ENCODE assay signal across 8 cellular contexts in the genomic region with DNA sequence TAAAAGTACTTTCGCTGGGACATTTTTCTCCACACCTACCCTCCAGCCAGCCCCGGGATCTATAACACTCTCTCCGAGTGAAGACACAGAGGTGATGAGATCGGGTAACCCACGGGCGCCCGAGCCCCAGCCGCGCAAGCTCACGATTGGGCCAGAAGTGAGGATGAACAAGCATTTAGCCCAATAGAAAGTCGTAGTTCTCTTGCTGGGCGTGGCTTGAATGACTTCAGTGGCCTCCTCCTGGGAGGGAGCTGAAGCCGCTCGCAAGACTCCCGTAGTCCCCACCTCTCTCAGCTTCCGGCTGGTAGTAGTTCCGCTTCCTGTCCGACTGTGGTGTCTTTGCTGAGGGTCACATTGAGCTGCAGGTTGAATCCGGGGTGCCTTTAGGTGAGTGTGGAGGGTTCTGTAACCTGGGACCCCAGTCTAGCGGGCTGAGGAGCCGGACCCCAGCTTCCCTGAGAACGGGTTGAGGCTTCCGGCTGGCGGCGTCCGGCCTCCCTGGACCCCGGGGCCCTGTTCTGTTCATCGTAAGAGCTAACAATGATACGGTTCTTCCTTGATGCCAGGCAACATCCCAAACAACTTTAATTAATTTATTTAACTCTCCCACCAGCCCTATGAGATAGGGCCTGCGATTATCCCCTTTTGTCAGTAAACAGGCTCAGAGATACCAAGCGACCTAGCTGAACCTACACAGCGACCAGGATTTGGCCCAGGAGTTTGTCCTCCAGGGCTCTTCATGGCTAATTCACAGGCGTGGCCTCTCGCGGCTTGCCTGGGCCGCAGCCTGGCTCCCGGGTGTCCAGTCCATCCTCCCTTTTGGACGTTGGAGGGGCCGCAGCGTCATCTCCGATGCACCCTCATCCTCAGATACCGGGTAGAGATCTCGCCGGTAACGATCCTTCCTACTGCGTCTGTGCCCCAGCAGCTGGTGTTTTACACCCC. TPM values are rescaled to one million over a fixed set of nuclear protein-coding genes. Genes with fewer than 3 reads are reported as not detected.
DNase-seq lines count a peak whose midpoint lies in the region; ATAC-seq and TF ChIP-seq lines count a peak whose summit lies in the region.

A gene with protein sequence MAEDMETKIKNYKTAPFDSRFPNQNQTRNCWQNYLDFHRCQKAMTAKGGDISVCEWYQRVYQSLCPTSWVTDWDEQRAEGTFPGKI (plus strand): TSS at position 307 of the 945 bp plus-strand sequence. CDS start 2,921 bp downstream, outside the sequence.

- DNase-seq in GM12865 (ENCODE audit: low read depth) (peak; percentile 98), NCI-H1436 treated with DMSO at 0.1 percent for 48 hours (lab: John Stamatoyannopoulos, UW) (peak; percentile 96), T-cell (peak; percentile 74 to 97 (median 92)), cardiac septum (ENCODE audit: low spot score) (peak; percentile 97), pons (ENCODE audit: low spot score) (peak; percentile 99), type B pancreatic cell (ENCODE audit: extremely low spot score, unreplicated experiment) (peak; percentile 88)

- H3K4me1 Mint-ChIP-seq in T-cell (peaks cover 45 to 58% (median 51%) of the 10 kb centered on the region in 3 donors), type B pancreatic cell (ENCODE audit: unreplicated experiment) (peaks cover 16% of the 10 kb centered on the region)

- intact Hi-C loops in cardiac septum (cut with DNase I) = no loop called here

- no peaks in the 10 kb centered on the region for H3K27me3 Mint-ChIP-seq in T-cell
- H3K27me3 Mint-ChIP-seq in type B pancreatic cell = no peaks in the 10 kb centered on the region

- CTCF ChIA-PET in T-cell (lab: Charles Lee) = interaction anchor here in 1 of 2 donors (0.5 to 1.9 kb wide), 5 partner anchors 36 to 507 kb away, joined by 3 to 7 read pairs (median 4); a partner anchor contains a TSS

- H3K4me3 ChIP-seq in GM12865 (ENCODE audit: low read depth, low read length) = peak within 1 kb of the TSS; percentile 71

- H3K27ac ChIP-seq in adipose tissue (ENCODE audit: low read depth, low read length) = no peak within 1 kb of the TSS

- H3K4me3 Mint-ChIP-seq in T-cell = peak within 1 kb of the TSS; percentile 95 to 99 (median 96)
- H3K4me3 Mint-ChIP-seq in type B pancreatic cell = peak within 1 kb of the TSS; percentile 96

- ATAC-seq in HG02840 (IDR thresholded peaks at IDR 0.05; ENCODE audit: low FRiP score, unreplicated experiment) (peak; percentile 51), T-cell (replicated peaks in 1 of 4) (peak; percentile 70 to 73 (median 72))

- POLR2A ChIA-PET in T-cell (lab: Charles Lee) = interaction anchor here (0.5 to 1.4 kb wide), 7 partner anchors 21 to 241 kb away, joined by 3 to 15 read pairs (median 4); a partner anchor contains a TSS

- peaks cover 6% of the 10 kb centered on the region for H3K36me3 Mint-ChIP-seq in T-cell
- H3K36me3 Mint-ChIP-seq in type B pancreatic cell = no peaks in the 10 kb centered on the region

- H3K27ac Mint-ChIP-seq in T-cell (peak within 1 kb of the TSS; percentile 87 to 95), type B pancreatic cell (peak within 1 kb of the TSS; percentile 97)

- WGBS in adipose tissue, 3 donors = 0 to 1% (median 0%) methylated on average over 46 of the region's 46 CpGs

- H3K9me3 Mint-ChIP-seq in T-cell = no peaks in the 10 kb centered on the region
- no peaks in the 10 kb centered on the region for H3K9me3 Mint-ChIP-seq in type B pancreatic cell

- no peak for TF ChIP-seq CTCF in GM12865 (IDR thresholded peaks at IDR 0.05; ENCODE audit: insufficient read depth, low read depth, low read length, missing control alignments)
- no peak for TF ChIP-seq CTCF in type B pancreatic cell (conservative IDR thresholded peaks at IDR 0.05)

RNA-seq across cellular contexts. Expression of the gene that starts here (rescaled TPM):
- total RNA-seq in T-cell = 100 to 1,000 TPM; 199 to 248 (median 225) TPM
- 100 to 1,000 TPM; 454 to 932 (median 759) TPM for polyA plus RNA-seq in adipose tissue
- total RNA-seq in cardiac septum = 1,054 TPM
- total RNA-seq in type B pancreatic cell (ENCODE audit: low replicate concordance) = 408 and 544 TPM in 2 replicates
